In the genomic region with DNA sequence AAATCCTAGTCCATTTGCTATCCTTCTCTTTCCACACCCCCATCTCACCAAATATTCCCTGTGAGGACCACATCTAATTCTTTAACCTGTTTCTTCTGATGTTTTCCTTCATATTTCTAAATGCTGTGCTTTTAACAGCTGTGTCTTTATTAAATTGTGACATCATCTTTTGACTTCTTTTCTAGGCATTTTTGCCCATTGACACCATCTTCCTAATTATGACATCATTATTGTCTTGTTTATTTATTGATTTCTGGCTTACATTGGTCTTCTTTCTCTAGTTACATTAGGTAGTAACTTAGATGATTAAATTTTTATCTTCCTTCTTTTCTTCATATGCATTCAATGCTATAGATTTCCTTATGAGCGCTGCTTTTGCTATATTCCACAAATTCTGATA, we compare ENCODE assay signal across 7 cellular contexts.
"Had no signal": no experiment of that assay in that cellular context is flagged by ENCODE, and none has a peak within 500 bp of the region (broad histone marks: within the 10 kb centered on the region; RNA-seq: fewer than 3 reads in every experiment).

No MANE protein-coding gene starts in this region.

- FAIRE-seq: HTR-8/SVneo had no signal

- H3K27ac ChIP-seq: HL-60, KMS-11 had no signal

- DNase-seq: IMR-90, Karpas-422, KBM-7, KG1 had no signal

- H3K9ac ChIP-seq: KMS-11 had no signal

- H3K4me2 ChIP-seq: KMS-11 had no signal
